Comparison of ENCODE assay signal across 16 cellular contexts in the genomic region with DNA sequence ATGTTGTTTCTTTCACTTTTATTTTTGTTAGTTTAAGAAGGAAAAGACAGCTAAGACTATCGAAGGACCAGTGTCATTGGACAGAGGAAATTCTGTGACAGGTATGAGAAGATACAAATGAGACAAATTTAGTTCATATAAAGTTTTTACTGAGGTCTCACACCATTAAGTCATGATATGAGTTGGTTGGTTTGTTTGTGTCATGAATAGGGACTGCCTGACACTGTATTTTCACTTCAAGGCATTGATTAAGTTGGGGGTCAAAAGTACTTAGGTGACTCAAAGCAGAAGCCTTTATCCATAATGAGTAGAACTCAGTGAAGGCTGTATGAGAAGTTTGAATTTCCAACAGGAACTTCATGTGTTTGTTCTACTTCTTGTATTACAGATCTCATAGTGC.
"Had no signal": no experiment of that assay in that cellular context is flagged by ENCODE, and none has a peak within 500 bp of the region (broad histone marks: within the 10 kb centered on the region; RNA-seq: fewer than 3 reads in every experiment).

No MANE protein-coding gene starts in this region.

- H3K27me3 Mint-ChIP-seq: activated naive CD4-positive, alpha-beta T cell treated with anti-CD3 and anti-CD28 coated beads, Interleukin-2, amount 50 U/mL, for 24 hours; brain; natural killer cell treated with Interleukin-12 subunit alpha and Interleukin-12 subunit beta and Interleukin-15 and Interleukin-18, amount 100 ng/mL, for 72 hours; stimulated activated naive CD8-positive, alpha-beta T cell treated with anti-CD3 and anti-CD28 coated beads, Interleukin-15, Interleukin-2, amounts not matched to agents 100 ng/mL and 50 ng/mL, for 24 hours; T-helper 17 cell had no signal

- H3K27ac Mint-ChIP-seq: activated naive CD4-positive, alpha-beta T cell treated with anti-CD3 and anti-CD28 coated beads, Interleukin-2, amount 50 U/mL, for 24 hours; brain; natural killer cell treated with Interleukin-12 subunit alpha and Interleukin-12 subunit beta and Interleukin-15 and Interleukin-18, amount 100 ng/mL, for 72 hours; stimulated activated naive CD8-positive, alpha-beta T cell treated with anti-CD3 and anti-CD28 coated beads, Interleukin-15, Interleukin-2, amounts not matched to agents 100 ng/mL and 50 ng/mL, for 24 hours; T-helper 17 cell had no signal

- H3K36me3 Mint-ChIP-seq: activated naive CD4-positive, alpha-beta T cell treated with anti-CD3 and anti-CD28 coated beads, Interleukin-2, amount 50 U/mL, for 24 hours; brain; natural killer cell treated with Interleukin-12 subunit alpha and Interleukin-12 subunit beta and Interleukin-15 and Interleukin-18, amount 100 ng/mL, for 72 hours had no signal

- ATAC-seq: gastroesophageal sphincter, left cardiac atrium, right cardiac atrium, T-helper 17 cell had no signal

- H3K4me3 Mint-ChIP-seq: activated naive CD4-positive, alpha-beta T cell treated with anti-CD3 and anti-CD28 coated beads, Interleukin-2, amount 50 U/mL, for 24 hours; brain; natural killer cell treated with Interleukin-12 subunit alpha and Interleukin-12 subunit beta and Interleukin-15 and Interleukin-18, amount 100 ng/mL, for 72 hours; stimulated activated naive CD8-positive, alpha-beta T cell treated with anti-CD3 and anti-CD28 coated beads, Interleukin-15, Interleukin-2, amounts not matched to agents 100 ng/mL and 50 ng/mL, for 24 hours; T-helper 17 cell had no signal

- H3K9me3 Mint-ChIP-seq: activated naive CD4-positive, alpha-beta T cell treated with anti-CD3 and anti-CD28 coated beads, Interleukin-2, amount 50 U/mL, for 24 hours; natural killer cell treated with Interleukin-12 subunit alpha and Interleukin-12 subunit beta and Interleukin-15 and Interleukin-18, amount 100 ng/mL, for 72 hours had no signal

- DNase-seq: activated CD4-positive, alpha-beta T cell treated with anti-CD3 and anti-CD28 coated beads, Interleukin-2, amount 50 U/mL, for 1 hour; activated gamma-delta T cell; aorta; head of caudate nucleus; islet precursor cell; left cardiac atrium; ovary; right cardiac atrium; stimulated activated CD4-positive, alpha-beta T cell treated with anti-CD3 and anti-CD28 coated beads, Interleukin-4, amount 100 ng/mL, for 24 hours; T-helper 17 cell; tibial artery had no signal

- H3K4me1 Mint-ChIP-seq: activated naive CD4-positive, alpha-beta T cell treated with anti-CD3 and anti-CD28 coated beads, Interleukin-2, amount 50 U/mL, for 24 hours; brain had no signal
